ENCODE assay signal across 9 cellular contexts in the genomic region with DNA sequence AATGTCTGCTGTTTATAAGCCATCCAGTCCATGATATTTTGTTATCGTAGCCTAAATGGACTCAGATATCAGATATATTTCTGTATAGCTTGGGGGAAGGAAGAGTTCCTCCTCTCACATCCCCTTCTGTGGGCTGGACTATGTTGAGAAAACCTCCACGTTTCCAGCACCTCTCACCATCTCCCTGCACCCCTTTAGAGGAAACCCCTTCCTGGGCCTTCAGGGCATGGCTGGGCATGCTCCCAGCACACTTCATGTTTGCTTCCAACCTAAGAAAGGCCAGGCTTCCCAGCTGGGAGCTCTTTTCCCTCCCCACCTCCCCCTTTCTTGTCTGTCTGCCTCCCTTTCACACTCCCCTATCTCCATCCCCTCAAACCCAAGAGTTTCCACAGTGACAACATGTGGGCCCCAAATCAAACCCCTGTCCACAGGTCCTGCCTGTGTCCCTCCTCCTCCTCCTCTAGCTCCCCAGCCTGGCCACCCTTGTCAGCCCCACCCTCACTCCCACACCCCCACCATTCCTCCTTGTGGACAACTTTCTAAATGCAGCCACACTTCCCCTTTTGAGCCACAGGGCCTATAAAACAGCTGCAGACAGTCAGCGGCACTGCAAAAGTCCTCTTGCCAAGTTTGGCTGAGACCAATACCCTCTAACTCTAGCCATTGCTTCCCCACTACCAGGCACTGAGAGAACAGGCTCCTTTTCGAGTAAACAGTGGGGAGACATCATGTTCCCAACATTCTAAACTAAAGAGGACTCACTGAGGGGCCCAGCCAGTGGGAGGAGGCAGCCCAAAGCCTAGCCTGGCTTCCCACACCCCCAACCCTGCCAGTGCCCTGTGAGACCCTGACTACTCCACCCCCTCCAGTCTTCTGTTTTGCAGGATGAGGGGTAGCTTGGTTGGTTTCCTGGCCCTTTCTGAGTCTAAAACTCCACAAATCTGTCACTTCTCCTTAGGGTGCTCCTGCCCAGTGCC.
DNase-seq lines count a peak whose midpoint lies in the region; ATAC-seq, FAIRE-seq and TF ChIP-seq lines count a peak whose summit lies in the region.
"Had no signal": no experiment of that assay in that cellular context is flagged by ENCODE, and none has a peak within 500 bp of the region (broad histone marks: within the 10 kb centered on the region; RNA-seq: fewer than 3 reads in every experiment).

No MANE protein-coding gene starts in this region.

- H3K4me3 ChIP-seq in A549 (no peak overlapping the region), PC-3 (ENCODE audit: low read length) (no peak overlapping the region), esophagus (ENCODE audit: low read depth in 1 of 2, low read length in 2 of 2) (no peak overlapping the region)

- TF ChIP-seq POLR2A in A549 (IDR thresholded peaks at IDR 0.05; ENCODE audit: low read length): no peak

- DNase-seq in A549 (ENCODE audit: low read depth in 1 of 2, low spot score in 1 of 2): peak; percentile 45 to 58
- peak; percentile 56 for DNase-seq in PC-3
- no peak for DNase-seq in osteocyte (ENCODE audit: extremely low spot score, unreplicated experiment)
- no peak for DNase-seq in RKO (ENCODE audit: low spot score)
- DNase-seq in activated effector memory CD4-positive, alpha-beta T cell treated with Interleukin-2 at 50 U/mL for 16 hours: no peak
- DNase-seq: activated T-cell treated with anti-CD3 and anti-CD28 coated beads, Interleukin-2, amount 50 U/mL, for 4 hours had no signal

- H3K9me3 ChIP-seq in A549 (no peaks in the 10 kb centered on the region), PC-3 (ENCODE audit: low read length) (no peaks in the 10 kb centered on the region), esophagus (ENCODE audit: control insufficient read depth in 2 of 2, insufficient read depth in 1 of 2, low read depth in 1 of 2, low read length in 1 of 2) (no peaks in the 10 kb centered on the region)

- H3K79me2 ChIP-seq in PC-3 (ENCODE audit: low read length): no peaks in the 10 kb centered on the region

- no peaks in the 10 kb centered on the region for H3F3A ChIP-seq in PC-3 (ENCODE audit: low read length, unreplicated experiment)

- H3K27ac Mint-ChIP-seq in osteocyte (ENCODE audit: unreplicated experiment): peak overlapping the region; percentile 64

- no TSS peak for BruUV-seq in PC-3 (replicated peaks; lab: Mats Ljungman, UMichigan)

- TF ChIP-seq RAD21 in A549 (conservative IDR thresholded peaks at IDR 0.05 in 1 of 2, IDR thresholded peaks at IDR 0.05 in 1 of 2): no peak

- H3K27ac ChIP-seq in A549 (peak overlapping the region; percentile 47 to 70), PC-3 (ENCODE audit: low read length) (no peak overlapping the region), esophagus (ENCODE audit: low read depth in 2 of 2, low read length in 1 of 2) (peak overlapping the region; percentile 66 to 69)

- TF ChIP-seq CTCF in A549 (IDR thresholded peaks at IDR 0.05): no peak
- peak; percentile 50 for TF ChIP-seq CTCF in PC-3 (conservative IDR thresholded peaks at IDR 0.05; ENCODE audit: low read depth, low read length)
- peak; percentile 37 for TF ChIP-seq CTCF in osteocyte (IDR thresholded peaks at IDR 0.05)

- no peaks in the 10 kb centered on the region for H3K9me2 ChIP-seq in PC-3 (replicated peaks; ENCODE audit: low read length)

- no peak overlapping the region for H3K4me3 Mint-ChIP-seq in osteocyte (ENCODE audit: unreplicated experiment)
- H3K4me3 Mint-ChIP-seq: activated T-cell treated with anti-CD3 and anti-CD28 coated beads, Interleukin-2, amount 50 U/mL, for 4 hours had no signal

- peak in 1 of 2 experiments; percentile 76; a peak in 4 of 6 replicates for ATAC-seq in A549
- peak; percentile 44 for ATAC-seq in GM21515 (IDR thresholded peaks at IDR 0.05; ENCODE audit: unreplicated experiment)
- ATAC-seq in PC-3: peak; percentile 59
- no peak for ATAC-seq in HG03045 (IDR thresholded peaks at IDR 0.05; ENCODE audit: unreplicated experiment)

- H3K36me3 ChIP-seq in PC-3 (ENCODE audit: low read depth, low read length) (no peaks in the 10 kb centered on the region), esophagus (ENCODE audit: control insufficient read depth in 2 of 2, insufficient read depth in 2 of 2, low read length in 1 of 2) (no peaks in the 10 kb centered on the region)

- H3K9ac ChIP-seq in PC-3 (ENCODE audit: low read length): no peak overlapping the region

- 0 out of 3 replicates have a peak overlapping the region, but pooled peaks have one; percentile 2 for H3K4me2 ChIP-seq in A549
- H3K4me2 ChIP-seq in PC-3 (ENCODE audit: low read length): no peak overlapping the region

- no peak for FAIRE-seq in A549 (lab: Jason Lieb, UNC)

- no peaks in the 10 kb centered on the region for H3K27me3 Mint-ChIP-seq in osteocyte (ENCODE audit: unreplicated experiment)

- no peak overlapping the region for H2AFZ ChIP-seq in PC-3 (ENCODE audit: low read length)

- H3K9me3 Mint-ChIP-seq in osteocyte (ENCODE audit: unreplicated experiment): no peaks in the 10 kb centered on the region

- peaks cover 36% of the 10 kb centered on the region for H3K4me1 ChIP-seq in A549
- peaks cover 21% of the 10 kb centered on the region for H3K4me1 ChIP-seq in PC-3 (ENCODE audit: insufficient read depth, low read length)
- H3K4me1 ChIP-seq in esophagus (ENCODE audit: control insufficient read depth in 2 of 2, insufficient read depth in 2 of 2, low read length in 1 of 2): peaks cover 3 to 4% of the 10 kb centered on the region in 2 donors

- no peaks in the 10 kb centered on the region for H3K36me3 Mint-ChIP-seq in osteocyte (ENCODE audit: unreplicated experiment)

- 81% methylated on average over 4 of the region's 4 CpGs for WGBS in A549 (ENCODE audit: missing lambda C conversion rate)
- WGBS in esophagus, 2 donors: 47 to 60% methylated on average over 4 of the region's 4 CpGs

- intact Hi-C loops in PC-3 (cut with micrococcal nuclease): no loop called here

- TF ChIP-seq EP300 in A549 (IDR thresholded peaks at IDR 0.05): no peak

- POLR2A ChIA-PET in A549 (lab: Yijun Ruan, JAX) (no interaction called here), PC-3 (lab: Charles Lee; ENCODE audit: unreplicated experiment) (no interaction called here)

- H3K27me3 ChIP-seq in PC-3 (ENCODE audit: low read length) (no peaks in the 10 kb centered on the region), esophagus (ENCODE audit: control insufficient read depth in 1 of 2, insufficient read depth in 2 of 2, low read length in 2 of 2) (no peaks in the 10 kb centered on the region)

- CTCF ChIA-PET in A549 (lab: Yijun Ruan, JAX): interaction anchor here (0.6 to 2.0 kb wide), 10 partner anchors 11 to 506 kb away, joined by 3 to 6 read pairs (median 4); no protein-coding TSS in a partner anchor
- CTCF ChIA-PET in PC-3 (lab: Charles Lee): interaction anchor here (0.5 to 0.6 kb wide), 2 partner anchors 119 to 121 kb away, joined by 3 to 6 read pairs; a partner anchor contains a TSS

- H4K20me1 ChIP-seq in PC-3 (ENCODE audit: low read length): no peaks in the 10 kb centered on the region

- H3K4me1 Mint-ChIP-seq in osteocyte (ENCODE audit: unreplicated experiment): peaks cover 73% of the 10 kb centered on the region

TF ChIP-seq in A549, 52 proteins besides CTCF, POLR2A, EP300 and RAD21:
- TF ChIP-seq FOSL2 (IDR thresholded peaks at IDR 0.05): no peak
- TF ChIP-seq FOSL2 (CRISPR knock-in tag; IDR thresholded peaks at IDR 0.05): no peak
- TF ChIP-seq CBX8 (IDR thresholded peaks at IDR 0.05): no peak
- TF ChIP-seq, protein P1, sequence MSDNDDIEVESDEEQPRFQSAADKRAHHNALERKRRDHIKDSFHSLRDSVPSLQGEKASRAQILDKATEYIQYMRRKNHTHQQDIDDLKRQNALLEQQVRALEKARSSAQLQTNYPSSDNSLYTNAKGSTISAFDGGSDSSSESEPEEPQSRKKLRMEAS (IDR thresholded peaks at IDR 0.05): no peak
- no peak for TF ChIP-seq HOXA7 (CRISPR knock-in tag; IDR thresholded peaks at IDR 0.05)
- TF ChIP-seq KDM5A (IDR thresholded peaks at IDR 0.05): no peak
- no peak for TF ChIP-seq NR3C1 (IDR thresholded peaks at IDR 0.05)
- TF ChIP-seq SMC3 (IDR thresholded peaks at IDR 0.05): no peak
- no peak for TF ChIP-seq MAZ (IDR thresholded peaks at IDR 0.05; ENCODE audit: borderline replicate concordance, low read depth, low read length)
- no peak for TF ChIP-seq BHLHE40 (IDR thresholded peaks at IDR 0.05; ENCODE audit: low read depth, low read length)
- TF ChIP-seq ZSCAN20 (CRISPR knock-in tag; IDR thresholded peaks at IDR 0.05): no peak
- no peak for TF ChIP-seq RNF2 (IDR thresholded peaks at IDR 0.05; ENCODE audit: borderline replicate concordance, low read depth)
- no peak for TF ChIP-seq FOSB (CRISPR knock-in tag; IDR thresholded peaks at IDR 0.05)
- TF ChIP-seq NFE2L2 (conservative IDR thresholded peaks at IDR 0.05; ENCODE audit: low read length): no peak
- no peak for TF ChIP-seq TFCP2L1 (CRISPR knock-in tag; IDR thresholded peaks at IDR 0.05)
- TF ChIP-seq ESRRA (IDR thresholded peaks at IDR 0.05; ENCODE audit: borderline replicate concordance, low read length): no peak

Comparison
In these comparisons a context has a peak if more than half of its experiments do, and no peak if none do; other contexts are left out.
1. DNase-seq: peak in A549 (2 of 2) and PC-3 (single experiment); none in osteocyte (single experiment), RKO (single experiment) and activated effector memory CD4-positive, alpha-beta T cell treated with Interleukin-2 at 50 U/mL for 16 hours (single experiment).